Comparison of ENCODE assay signal across 9 cellular contexts in the genomic region with DNA sequence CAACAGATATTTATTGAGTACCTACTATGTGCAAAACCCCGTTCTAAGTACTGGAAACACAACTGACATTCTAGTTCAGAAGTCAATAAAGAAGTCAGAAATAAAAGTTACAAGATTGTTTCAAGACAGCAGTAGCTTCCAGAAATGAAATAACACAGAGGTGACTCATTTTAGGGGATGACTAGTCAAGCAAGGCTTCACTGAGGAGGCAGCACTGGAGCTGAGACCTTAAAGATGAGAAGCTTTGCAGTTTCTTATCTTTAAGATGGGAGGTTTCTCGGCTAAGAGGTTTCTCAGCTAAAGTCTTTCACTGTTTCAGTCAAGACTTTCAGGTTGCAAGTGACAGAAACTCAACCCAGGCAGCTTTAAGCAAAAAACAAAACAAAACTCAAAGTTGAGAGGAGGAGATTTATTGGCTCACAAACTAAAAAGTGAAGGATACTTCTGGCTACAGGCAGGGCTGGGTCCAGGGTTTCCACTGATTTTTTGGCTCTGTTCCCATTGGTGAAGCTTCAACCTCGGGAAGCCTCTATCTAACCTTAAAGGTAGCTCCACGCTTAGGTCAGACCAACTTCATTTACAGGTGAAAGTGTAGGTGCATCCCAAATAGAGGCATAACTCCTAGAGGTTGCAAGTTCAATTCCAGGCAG. TPM values are rescaled to one million over a fixed set of nuclear protein-coding genes. Genes with fewer than 3 reads are reported as not detected.
A peak's percentile ranks its signal among the peaks of the same experiment; 100 is the strongest.
DNase-seq lines count a peak whose midpoint lies in the region; ATAC-seq and TF ChIP-seq lines count a peak whose summit lies in the region.
"Had no signal": no experiment of that assay in that cellular context is flagged by ENCODE, and none has a peak within 500 bp of the region (broad histone marks: within the 10 kb centered on the region; RNA-seq: fewer than 3 reads in every experiment).

No MANE protein-coding gene starts in this region.

- no peaks in the 10 kb centered on the region for H3K36me3 ChIP-seq in esophagus squamous epithelium

- H3K27me3 ChIP-seq in esophagus squamous epithelium, result no peaks in the 10 kb centered on the region

- no peak overlapping the region for H3K4me3 ChIP-seq in esophagus squamous epithelium

- intact Hi-C loops in esophagus squamous epithelium (cut with DNase I), result no loop called here

- H3K9me3 ChIP-seq in esophagus squamous epithelium, result no peaks in the 10 kb centered on the region

- no peak for ATAC-seq in GM21528 (IDR thresholded peaks at IDR 0.05; ENCODE audit: low FRiP score, unreplicated experiment)

- DNase-seq in stimulated activated CD4-positive, alpha-beta T cell treated with anti-CD3 and anti-CD28 coated beads, Interleukin-15, amount 100 ng/mL, for 24 hours, result peak; percentile 37
- no peak for DNase-seq in stimulated activated CD4-positive, alpha-beta T cell treated with anti-CD3 and anti-CD28 coated beads, Interleukin-4, amount 100 ng/mL, for 4 hours
- DNase-seq in M059J (ENCODE audit: low read depth) (peak; percentile 95), esophagus squamous epithelium (lab: John Stamatoyannopoulos, UW) (no peak), NCI-H526 (lab: John Stamatoyannopoulos, UW) (no peak), OCI-M2 (lab: John Stamatoyannopoulos, UW; ENCODE audit: unreplicated experiment) (no peak), cortex of kidney (lab: John Stamatoyannopoulos, UW) (no peak)
- DNase-seq: NCI-H1417 treated with DMSO at 0.1 percent for 48 hours had no signal

- H3K4me1 ChIP-seq in esophagus squamous epithelium, result peaks cover 0 to 28% (median 20%) of the 10 kb centered on the region in 3 donors

- H3K27ac ChIP-seq in esophagus squamous epithelium, result peak overlapping the region; percentile 64 to 80 (median 68)

- 38 to 51% methylated on average over 4 of the region's 4 CpGs for WGBS in esophagus squamous epithelium, 2 donors

- no peak for TF ChIP-seq POLR2A in esophagus squamous epithelium (IDR thresholded peaks at IDR 0.05)

- no peak for TF ChIP-seq CTCF in esophagus squamous epithelium (IDR thresholded peaks at IDR 0.05)

RNA-seq across cellular contexts. Expression of gene MMP2, which starts 7.4 kb away (rescaled TPM):
- total RNA-seq in M059J (2014; rRNA removed; shearing (Covaris generic)), result 108 and 198 TPM in 2 replicates
- total RNA-seq in esophagus squamous epithelium, result 100 to 1,000 TPM in 2 of 4 donors, 10 to 100 TPM in 1, 1 to 10 TPM in 1; 4.5 to 210 (median 92.7) TPM

RNA-seq across cellular contexts. Expression of gene LPCAT2, which starts 37.3 kb away (rescaled TPM):
- total RNA-seq in M059J (2014; rRNA removed; shearing (Covaris generic)), result 29.1 and 32.2 TPM in 2 replicates
- total RNA-seq in esophagus squamous epithelium, result 10 to 100 TPM; 10.0 to 21.7 (median 16.9) TPM

Comparison
In these comparisons a context has a peak if more than half of its experiments do, and no peak if none do; other contexts are left out.
1. DNase-seq: peak in stimulated activated CD4-positive, alpha-beta T cell treated with anti-CD3 and anti-CD28 coated beads, Interleukin-15, amount 100 ng/mL, for 24 hours (single experiment) and M059J (single experiment); none in stimulated activated CD4-positive, alpha-beta T cell treated with anti-CD3 and anti-CD28 coated beads, Interleukin-4, amount 100 ng/mL, for 4 hours (0 of 2), esophagus squamous epithelium (single experiment), NCI-H526 (0 of 2), OCI-M2 (single experiment) and cortex of kidney (single experiment).